3 cellular contexts compared by ENCODE assay signal in genomic region chr11:65810046-65810868, GRCh38.
A peak's percentile ranks its signal among the peaks of the same experiment; 100 is the strongest.
TF ChIP-seq lines count a peak whose summit lies in the region.

No MANE protein-coding gene starts in this region.

TF ChIP-seq in SK-N-SH treated with all-trans-retinoic acid at 6 μM for 48 hours, 23 proteins besides CTCF, POLR2A, EP300 and RAD21 (continues in another document):
- TF ChIP-seq ARNTL (CRISPR knock-in tag; IDR thresholded peaks at IDR 0.05; ENCODE audit: borderline replicate concordance, low read depth), result no peak
- no peak for TF ChIP-seq PPARA (CRISPR knock-in tag; IDR thresholded peaks at IDR 0.05; ENCODE audit: borderline replicate concordance)
- no peak for TF ChIP-seq RARB (CRISPR knock-in tag; IDR thresholded peaks at IDR 0.05)
- no peak for TF ChIP-seq ZFP30 (CRISPR knock-in tag; IDR thresholded peaks at IDR 0.05)
- TF ChIP-seq ZFP3 (CRISPR knock-in tag; IDR thresholded peaks at IDR 0.05), result no peak
- TF ChIP-seq ESRRG (CRISPR knock-in tag; IDR thresholded peaks at IDR 0.05), result no peak
- TF ChIP-seq ZC3H10 (CRISPR knock-in tag; IDR thresholded peaks at IDR 0.05), result no peak
- TF ChIP-seq GLIS3 (CRISPR knock-in tag; IDR thresholded peaks at IDR 0.05), result no peak
- TF ChIP-seq ZNF70 (CRISPR knock-in tag; IDR thresholded peaks at IDR 0.05), result no peak
- no peak for TF ChIP-seq POU6F1 (CRISPR knock-in tag; IDR thresholded peaks at IDR 0.05; ENCODE audit: borderline replicate concordance, low read depth)
- TF ChIP-seq, protein P1, sequence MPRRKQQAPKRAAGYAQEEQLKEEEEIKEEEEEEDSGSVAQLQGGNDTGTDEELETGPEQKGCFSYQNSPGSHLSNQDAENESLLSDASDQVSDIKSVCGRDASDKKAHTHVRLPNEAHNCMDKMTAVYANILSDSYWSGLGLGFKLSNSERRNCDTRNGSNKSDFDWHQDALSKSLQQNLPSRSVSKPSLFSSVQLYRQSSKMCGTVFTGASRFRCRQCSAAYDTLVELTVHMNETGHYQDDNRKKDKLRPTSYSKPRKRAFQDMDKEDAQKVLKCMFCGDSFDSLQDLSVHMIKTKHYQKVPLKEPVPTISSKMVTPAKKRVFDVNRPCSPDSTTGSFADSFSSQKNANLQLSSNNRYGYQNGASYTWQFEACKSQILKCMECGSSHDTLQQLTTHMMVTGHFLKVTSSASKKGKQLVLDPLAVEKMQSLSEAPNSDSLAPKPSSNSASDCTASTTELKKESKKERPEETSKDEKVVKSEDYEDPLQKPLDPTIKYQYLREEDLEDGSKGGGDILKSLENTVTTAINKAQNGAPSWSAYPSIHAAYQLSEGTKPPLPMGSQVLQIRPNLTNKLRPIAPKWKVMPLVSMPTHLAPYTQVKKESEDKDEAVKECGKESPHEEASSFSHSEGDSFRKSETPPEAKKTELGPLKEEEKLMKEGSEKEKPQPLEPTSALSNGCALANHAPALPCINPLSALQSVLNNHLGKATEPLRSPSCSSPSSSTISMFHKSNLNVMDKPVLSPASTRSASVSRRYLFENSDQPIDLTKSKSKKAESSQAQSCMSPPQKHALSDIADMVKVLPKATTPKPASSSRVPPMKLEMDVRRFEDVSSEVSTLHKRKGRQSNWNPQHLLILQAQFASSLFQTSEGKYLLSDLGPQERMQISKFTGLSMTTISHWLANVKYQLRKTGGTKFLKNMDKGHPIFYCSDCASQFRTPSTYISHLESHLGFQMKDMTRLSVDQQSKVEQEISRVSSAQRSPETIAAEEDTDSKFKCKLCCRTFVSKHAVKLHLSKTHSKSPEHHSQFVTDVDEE (CRISPR knock-in tag; IDR thresholded peaks at IDR 0.05), result no peak
- no peak for TF ChIP-seq ZNF565 (CRISPR knock-in tag; conservative IDR thresholded peaks at IDR 0.05; ENCODE audit: low read depth)
- no peak for TF ChIP-seq ZNF8 (CRISPR knock-in tag; IDR thresholded peaks at IDR 0.05)
- TF ChIP-seq, protein P2, sequence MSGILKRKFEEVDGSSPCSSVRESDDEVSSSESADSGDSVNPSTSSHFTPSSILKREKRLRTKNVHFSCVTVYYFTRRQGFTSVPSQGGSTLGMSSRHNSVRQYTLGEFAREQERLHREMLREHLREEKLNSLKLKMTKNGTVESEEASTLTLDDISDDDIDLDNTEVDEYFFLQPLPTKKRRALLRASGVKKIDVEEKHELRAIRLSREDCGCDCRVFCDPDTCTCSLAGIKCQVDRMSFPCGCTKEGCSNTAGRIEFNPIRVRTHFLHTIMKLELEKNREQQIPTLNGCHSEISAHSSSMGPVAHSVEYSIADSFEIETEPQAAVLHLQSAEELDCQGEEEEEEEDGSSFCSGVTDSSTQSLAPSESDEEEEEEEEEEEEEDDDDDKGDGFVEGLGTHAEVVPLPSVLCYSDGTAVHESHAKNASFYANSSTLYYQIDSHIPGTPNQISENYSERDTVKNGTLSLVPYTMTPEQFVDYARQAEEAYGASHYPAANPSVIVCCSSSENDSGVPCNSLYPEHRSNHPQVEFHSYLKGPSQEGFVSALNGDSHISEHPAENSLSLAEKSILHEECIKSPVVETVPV (CRISPR knock-in tag; IDR thresholded peaks at IDR 0.05), result no peak
- TF ChIP-seq TOX (CRISPR knock-in tag; IDR thresholded peaks at IDR 0.05; ENCODE audit: borderline replicate concordance), result no peak

TF ChIP-seq in SK-N-SH, 30 proteins besides CTCF, POLR2A, EP300 and RAD21:
- TF ChIP-seq IRF3 (IDR thresholded peaks at IDR 0.05; ENCODE audit: low read depth, low read length) (no peak), MXI1 (IDR thresholded peaks at IDR 0.05; ENCODE audit: low read depth, low read length) (no peak), RXRA (IDR thresholded peaks at IDR 0.05; ENCODE audit: borderline replicate concordance, low read depth) (no peak), NRF1 (IDR thresholded peaks at IDR 0.05; ENCODE audit: low read depth, low read length) (no peak), FOXJ3 (CRISPR knock-in tag; IDR thresholded peaks at IDR 0.05) (no peak)
- TF ChIP-seq, protein P3, sequence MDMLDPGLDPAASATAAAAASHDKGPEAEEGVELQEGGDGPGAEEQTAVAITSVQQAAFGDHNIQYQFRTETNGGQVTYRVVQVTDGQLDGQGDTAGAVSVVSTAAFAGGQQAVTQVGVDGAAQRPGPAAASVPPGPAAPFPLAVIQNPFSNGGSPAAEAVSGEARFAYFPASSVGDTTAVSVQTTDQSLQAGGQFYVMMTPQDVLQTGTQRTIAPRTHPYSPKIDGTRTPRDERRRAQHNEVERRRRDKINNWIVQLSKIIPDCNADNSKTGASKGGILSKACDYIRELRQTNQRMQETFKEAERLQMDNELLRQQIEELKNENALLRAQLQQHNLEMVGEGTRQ (IDR thresholded peaks at IDR 0.05; ENCODE audit: borderline replicate concordance, low read depth, low read length), result no peak
TF ChIP-seq in SK-N-SH: peak in this region for 0.

TF ChIP-seq in K562, 482 proteins besides CTCF, POLR2A, EP300 and RAD21:
- TF ChIP-seq CC2D1A (IDR thresholded peaks at IDR 0.05) (no peak), SNAPC5 (CRISPR knock-in tag; IDR thresholded peaks at IDR 0.05) (no peak), EHMT2 (IDR thresholded peaks at IDR 0.05) (no peak), THAP12 (CRISPR knock-in tag; IDR thresholded peaks at IDR 0.05) (no peak), JUN (IDR thresholded peaks at IDR 0.05; ENCODE audit: borderline replicate concordance, low read depth, low read length) (no peak), JUN (CRISPR knock-in tag; IDR thresholded peaks at IDR 0.05; ENCODE audit: borderline replicate concordance) (no peak), ZNF76 (CRISPR knock-in tag; IDR thresholded peaks at IDR 0.05; ENCODE audit: borderline replicate concordance) (no peak), CEBPG (CRISPR knock-in tag; IDR thresholded peaks at IDR 0.05) (peak; percentile 78), CEBPG (tag; conservative IDR thresholded peaks at IDR 0.05 in 1 of 2, IDR thresholded peaks at IDR 0.05 in 1 of 2) (no peak), HDAC1 (IDR thresholded peaks at IDR 0.05) (0 out of 4 replicates have a peak, but pooled peaks of 1 of the 2 experiments have one; percentile 20), ZNF668 (CRISPR knock-in tag; IDR thresholded peaks at IDR 0.05) (no peak), ELF4 (CRISPR knock-in tag; IDR thresholded peaks at IDR 0.05) (peak; percentile 58; the same call in 1 of the 2 replicates), KDM1A (IDR thresholded peaks at IDR 0.05) (peak in 1 of 2 experiments; percentile 23; a peak in 1 of 4 replicates), MYNN (IDR thresholded peaks at IDR 0.05) (peak; percentile 89), MYNN (CRISPR knock-in tag; IDR thresholded peaks at IDR 0.05) (no peak), SREBF1 (IDR thresholded peaks at IDR 0.05; ENCODE audit: borderline replicate concordance, low read depth, low read length) (no peak), LEF1 (IDR thresholded peaks at IDR 0.05) (no peak), TOE1 (IDR thresholded peaks at IDR 0.05; ENCODE audit: borderline replicate concordance) (0 out of 2 replicates have a peak, but pooled peaks have one; percentile 41), TOE1 (CRISPR knock-in tag; IDR thresholded peaks at IDR 0.05; ENCODE audit: borderline replicate concordance, low read depth) (no peak), KDM4B (IDR thresholded peaks at IDR 0.05; ENCODE audit: borderline replicate concordance in 2 of 2, low read depth in 1 of 2) (0 out of 4 replicates have a peak, but pooled peaks of 1 of the 2 experiments have one; percentile 65), ZNF507 (tag; conservative IDR thresholded peaks at IDR 0.05) (no peak), U2AF2 (optimal IDR thresholded peaks at IDR 0.05; ENCODE audit: low read depth, low read length) (no peak), HSF4 (CRISPR knock-in tag; IDR thresholded peaks at IDR 0.05; ENCODE audit: borderline replicate concordance) (no peak), TCF7 (IDR thresholded peaks at IDR 0.05; ENCODE audit: borderline replicate concordance) (no peak), MEF2D (tag; conservative IDR thresholded peaks at IDR 0.05; ENCODE audit: low read depth) (0 out of 2 replicates have a peak, but pooled peaks have one; percentile 19), MNT (conservative IDR thresholded peaks at IDR 0.05) (no peak)
- TF ChIP-seq, protein P4, sequence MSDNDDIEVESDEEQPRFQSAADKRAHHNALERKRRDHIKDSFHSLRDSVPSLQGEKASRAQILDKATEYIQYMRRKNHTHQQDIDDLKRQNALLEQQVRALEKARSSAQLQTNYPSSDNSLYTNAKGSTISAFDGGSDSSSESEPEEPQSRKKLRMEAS (CRISPR knock-in tag; IDR thresholded peaks at IDR 0.05), result peak; percentile 38; the same call in 1 of the 2 replicates
- TF ChIP-seq, protein P5, sequence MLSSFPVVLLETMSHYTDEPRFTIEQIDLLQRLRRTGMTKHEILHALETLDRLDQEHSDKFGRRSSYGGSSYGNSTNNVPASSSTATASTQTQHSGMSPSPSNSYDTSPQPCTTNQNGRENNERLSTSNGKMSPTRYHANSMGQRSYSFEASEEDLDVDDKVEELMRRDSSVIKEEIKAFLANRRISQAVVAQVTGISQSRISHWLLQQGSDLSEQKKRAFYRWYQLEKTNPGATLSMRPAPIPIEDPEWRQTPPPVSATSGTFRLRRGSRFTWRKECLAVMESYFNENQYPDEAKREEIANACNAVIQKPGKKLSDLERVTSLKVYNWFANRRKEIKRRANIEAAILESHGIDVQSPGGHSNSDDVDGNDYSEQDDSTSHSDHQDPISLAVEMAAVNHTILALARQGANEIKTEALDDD (IDR thresholded peaks at IDR 0.05), result no peak
- TF ChIP-seq, protein P6, sequence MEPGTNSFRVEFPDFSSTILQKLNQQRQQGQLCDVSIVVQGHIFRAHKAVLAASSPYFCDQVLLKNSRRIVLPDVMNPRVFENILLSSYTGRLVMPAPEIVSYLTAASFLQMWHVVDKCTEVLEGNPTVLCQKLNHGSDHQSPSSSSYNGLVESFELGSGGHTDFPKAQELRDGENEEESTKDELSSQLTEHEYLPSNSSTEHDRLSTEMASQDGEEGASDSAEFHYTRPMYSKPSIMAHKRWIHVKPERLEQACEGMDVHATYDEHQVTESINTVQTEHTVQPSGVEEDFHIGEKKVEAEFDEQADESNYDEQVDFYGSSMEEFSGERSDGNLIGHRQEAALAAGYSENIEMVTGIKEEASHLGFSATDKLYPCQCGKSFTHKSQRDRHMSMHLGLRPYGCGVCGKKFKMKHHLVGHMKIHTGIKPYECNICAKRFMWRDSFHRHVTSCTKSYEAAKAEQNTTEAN (CRISPR knock-in tag; IDR thresholded peaks at IDR 0.05), result peak; percentile 100
- TF ChIP-seq, protein P7, sequence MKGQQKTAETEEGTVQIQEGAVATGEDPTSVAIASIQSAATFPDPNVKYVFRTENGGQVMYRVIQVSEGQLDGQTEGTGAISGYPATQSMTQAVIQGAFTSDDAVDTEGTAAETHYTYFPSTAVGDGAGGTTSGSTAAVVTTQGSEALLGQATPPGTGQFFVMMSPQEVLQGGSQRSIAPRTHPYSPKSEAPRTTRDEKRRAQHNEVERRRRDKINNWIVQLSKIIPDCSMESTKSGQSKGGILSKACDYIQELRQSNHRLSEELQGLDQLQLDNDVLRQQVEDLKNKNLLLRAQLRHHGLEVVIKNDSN (CRISPR knock-in tag; IDR thresholded peaks at IDR 0.05), result peak; percentile 64
TF ChIP-seq in K562: peak in this region for 11.
